In genomic region chr2:21042958-21043743, GRCh38 we compare ENCODE assay signal across 8 cellular contexts. TPM values are rescaled to one million over a fixed set of nuclear protein-coding genes. Genes with fewer than 3 reads are reported as not detected.
DNase-seq lines count a peak whose midpoint lies in the region; ATAC-seq, FAIRE-seq and TF ChIP-seq lines count a peak whose summit lies in the region.

No MANE protein-coding gene starts in this region.

- H3F3A ChIP-seq in smooth muscle cell (ENCODE audit: low read depth): no peaks in the 10 kb centered on the region

- peak; percentile 87 for FAIRE-seq in K562 (lab: Jason Lieb, UNC)

- intact Hi-C loops in K562 (cut with micrococcal nuclease): loop anchor here (1.0 to 2.0 kb wide), 3 partner anchors 75 to 274 kb away; no protein-coding TSS in a partner anchor

- TF ChIP-seq CTCF in K562 (IDR thresholded peaks at IDR 0.05 in 2 of 3, conservative IDR thresholded peaks at IDR 0.05 in 1 of 3; ENCODE audit: insufficient read depth in 2 of 3, low read depth in 1 of 3, low read length in 3 of 3) (peak; percentile 84 to 96 (median 94)), smooth muscle cell (IDR thresholded peaks at IDR 0.05; ENCODE audit: borderline replicate concordance, insufficient read depth, poor library complexity, severe bottlenecking) (peak; percentile 99)

- in situ Hi-C loops in K562 (cut with MboI): no loop called here

- H3K4me1 ChIP-seq in K562 (replicated peaks in 1 of 2; ENCODE audit: control insufficient read depth in 2 of 2, insufficient read depth in 2 of 2, low read length in 2 of 2): peaks cover 0 to 8% of the 10 kb centered on the region in 2 experiments; a peak in 1 of 5 replicates
- no peaks in the 10 kb centered on the region for H3K4me1 ChIP-seq in iPS-18a (ENCODE audit: control insufficient read depth, low read depth, low read length)
- peaks cover 6% of the 10 kb centered on the region for H3K4me1 ChIP-seq in smooth muscle cell (ENCODE audit: low read depth)

- H3K27me3 Mint-ChIP-seq in T-helper 2 cell treated with Interferon-gamma antibody and Interleukin-4, amounts not matched to agents 5 μg/mL and 100 μg/mL, for 36 hours (ENCODE audit: low read depth): peaks cover 14% of the 10 kb centered on the region

- H4K20me1 ChIP-seq in K562 (replicated peaks; ENCODE audit: control insufficient read depth, insufficient read depth, low read length) (no peaks in the 10 kb centered on the region; the same call in 1 of the 2 replicates), smooth muscle cell (ENCODE audit: low read depth) (no peaks in the 10 kb centered on the region)

- H3K9me1 ChIP-seq in K562 (ENCODE audit: control insufficient read depth, insufficient read depth, low read length): no peaks in the 10 kb centered on the region

- H3K27ac ChIP-seq in K562 (ENCODE audit: extremely low read depth, low read depth, low read length) (no peak overlapping the region), iPS-18a (ENCODE audit: low read length) (no peak overlapping the region), smooth muscle cell (ENCODE audit: low read depth) (no peak overlapping the region)

- H3K27me3 ChIP-seq in K562 (ENCODE audit: control insufficient read depth in 2 of 2, insufficient read depth in 2 of 2, low read length in 2 of 2): peaks cover 2 to 26% of the 10 kb centered on the region in 2 experiments; a peak in 4 of 5 replicates
- peaks cover 18% of the 10 kb centered on the region for H3K27me3 ChIP-seq in iPS-18a (ENCODE audit: control insufficient read depth, insufficient read depth, low read length)
- peaks cover 50% of the 10 kb centered on the region for H3K27me3 ChIP-seq in smooth muscle cell (ENCODE audit: low read depth)

- POLR2A ChIA-PET in K562 (lab: Yijun Ruan, JAX): interaction anchor here (0.5 to 0.6 kb wide), 2 partner anchors 397 to 1765 kb away, joined by 3 read pairs; no protein-coding TSS in a partner anchor

- no peaks in the 10 kb centered on the region for H3K9me3 Mint-ChIP-seq in T-helper 2 cell treated with Interferon-gamma antibody and Interleukin-4, amounts not matched to agents 5 μg/mL and 100 μg/mL, for 36 hours

- no peaks in the 10 kb centered on the region for H3K36me3 ChIP-seq in K562 (ENCODE audit: control insufficient read depth, insufficient read depth, low read length)
- no peaks in the 10 kb centered on the region for H3K36me3 ChIP-seq in iPS-18a (ENCODE audit: control insufficient read depth, low read depth, low read length)
- no peaks in the 10 kb centered on the region for H3K36me3 ChIP-seq in smooth muscle cell (ENCODE audit: low read depth)

- DNase-seq in ELR (ENCODE audit: low read depth) (peak; percentile 47), K562 (ENCODE audit: extremely low read depth in 1 of 4, low spot score in 3 of 4) (peak; percentile 66 to 77 (median 70)), smooth muscle cell (lab: John Stamatoyannopoulos, UW; ENCODE audit: unreplicated experiment) (peak; percentile 31), NCI-H446 treated with DMSO at 0.1 percent for 48 hours (lab: John Stamatoyannopoulos, UW) (no peak)
- peak; percentile 20 for DNase-seq in Jurkat, Clone E6-1 (ENCODE audit: low read depth, low spot score)
- DNase-seq in T-helper 2 cell treated with Interferon-gamma antibody and Interleukin-4, amounts not matched to agents 5 μg/mL and 100 μg/mL, for 36 hours (ENCODE audit: low spot score): peak; percentile 23

- H3K79me2 ChIP-seq in K562 (ENCODE audit: control insufficient read depth, insufficient read depth, low read length): no peaks in the 10 kb centered on the region
- no peaks in the 10 kb centered on the region for H3K79me2 ChIP-seq in smooth muscle cell (ENCODE audit: low read depth)

- no peak overlapping the region for H3K27ac Mint-ChIP-seq in T-helper 2 cell treated with Interferon-gamma antibody and Interleukin-4, amounts not matched to agents 5 μg/mL and 100 μg/mL, for 36 hours

- 2% methylated on average over 24 of the region's 25 CpGs for WGBS in K562 (ENCODE audit: insufficient coverage, low coverage, missing lambda C conversion rate)
- 4% methylated on average over 21 of the region's 25 CpGs for WGBS in smooth muscle cell (ENCODE audit: low lambda C conversion rate)

- no TSS peak for BruUV-seq in K562 (replicated peaks; lab: Mats Ljungman, UMichigan)

- no peaks in the 10 kb centered on the region for H3K36me3 Mint-ChIP-seq in T-helper 2 cell treated with Interferon-gamma antibody and Interleukin-4, amounts not matched to agents 5 μg/mL and 100 μg/mL, for 36 hours (ENCODE audit: low read depth)

- TF ChIP-seq RAD21 in K562 (CRISPR knock-in tag; conservative IDR thresholded peaks at IDR 0.05 in 1 of 2, IDR thresholded peaks at IDR 0.05 in 1 of 2): peak; percentile 94 to 97

- H3K4me2 ChIP-seq in K562 (ENCODE audit: insufficient read depth, low read length) (no peak overlapping the region), smooth muscle cell (peak overlapping the region; percentile 82)

- H3K4me3 Mint-ChIP-seq in T-helper 2 cell treated with Interferon-gamma antibody and Interleukin-4, amounts not matched to agents 5 μg/mL and 100 μg/mL, for 36 hours: no peak overlapping the region

- peaks cover 3% of the 10 kb centered on the region for H3K4me1 Mint-ChIP-seq in T-helper 2 cell treated with Interferon-gamma antibody and Interleukin-4, amounts not matched to agents 5 μg/mL and 100 μg/mL, for 36 hours (ENCODE audit: low read depth)

- ATAC-seq in GM21526 (IDR thresholded peaks at IDR 0.05; ENCODE audit: low FRiP score, unreplicated experiment): peak; percentile 86
- ATAC-seq in K562: peak; percentile 91

- TF ChIP-seq POLR2A in K562 (conservative IDR thresholded peaks at IDR 0.05): no peak

- no peak for TF ChIP-seq EP300 in K562 (IDR thresholded peaks at IDR 0.05; ENCODE audit: low read length)

- H2AFZ ChIP-seq in K562 (ENCODE audit: low read depth, low read length): no peak overlapping the region
- no peak overlapping the region for H2AFZ ChIP-seq in smooth muscle cell (ENCODE audit: low read depth)

- no peak overlapping the region for H3K4me3 ChIP-seq in Jurkat, Clone E6-1 (ENCODE audit: low read length)
- H3K4me3 ChIP-seq in K562 (no peak overlapping the region), iPS-18a (ENCODE audit: low read length) (peak overlapping the region; percentile 70), smooth muscle cell (peak overlapping the region; percentile 44)

- no peaks in the 10 kb centered on the region for H3K9me3 ChIP-seq in K562 (replicated peaks; ENCODE audit: control insufficient read depth, insufficient read depth, low read depth, low read length)
- H3K9me3 ChIP-seq in iPS-18a (ENCODE audit: control insufficient read depth, low read depth, low read length): no peaks in the 10 kb centered on the region
- no peaks in the 10 kb centered on the region for H3K9me3 ChIP-seq in smooth muscle cell (replicated peaks; ENCODE audit: low read depth)

- no peak overlapping the region for H3K9ac ChIP-seq in K562 (ENCODE audit: insufficient read depth in 1 of 2, low read depth in 2 of 2, low read length in 2 of 2)
- no peak overlapping the region for H3K9ac ChIP-seq in iPS-18a (ENCODE audit: low read length)
- H3K9ac ChIP-seq in smooth muscle cell (ENCODE audit: low read depth): no peak overlapping the region

- CTCF ChIA-PET in K562 (lab: Yijun Ruan, JAX; ENCODE audit: low intra/inter-chr PET ratio): interaction anchor here (0.6 to 1.4 kb wide), 4 partner anchors 75 to 382 kb away, joined by 3 to 7 read pairs (median 3); no protein-coding TSS in a partner anchor

TF ChIP-seq in K562, 482 proteins besides CTCF, POLR2A, EP300 and RAD21 (continues in another document):
- TF ChIP-seq CREM (IDR thresholded peaks at IDR 0.05; ENCODE audit: low read depth) (peak; percentile 35; the same call in 1 of the 2 replicates), KLF10 (CRISPR knock-in tag; IDR thresholded peaks at IDR 0.05) (no peak), THAP7 (CRISPR knock-in tag; IDR thresholded peaks at IDR 0.05) (no peak), CC2D1A (IDR thresholded peaks at IDR 0.05) (0 out of 2 replicates have a peak, but pooled peaks have one; percentile 32), ZNF766 (CRISPR knock-in tag; conservative IDR thresholded peaks at IDR 0.05) (no peak), ELF1 (tag; IDR thresholded peaks at IDR 0.05) (no peak), C11orf30 (IDR thresholded peaks at IDR 0.05; ENCODE audit: low read depth) (no peak), RB1 (IDR thresholded peaks at IDR 0.05; ENCODE audit: low read depth) (peak; percentile 53; the same call in 1 of the 2 replicates)

RNA-seq across cellular contexts. Expression of gene APOB, which starts 0.7 kb away (rescaled TPM):
- not detected for polyA plus RNA-seq in Jurkat, Clone E6-1 (2012; ENCODE audit: insufficient read depth, insufficient read length)
- total RNA-seq in K562 (2011; cell fraction: chromatin; rRNA removed; ENCODE audit: low replicate concordance): not detected in 2 replicates
- total RNA-seq in K562 (2011; cell fraction: nucleolus; rRNA removed): not detected in 2 replicates
- not detected in 2 replicates for total RNA-seq in K562 (2011; cell fraction: nucleoplasm; rRNA removed)
- not detected in 2 replicates for total RNA-seq in K562 (2014; rRNA removed)
- not detected in 2 replicates for total RNA-seq in K562 (2014; rRNA removed; fragmentation: Illumina TruSeq; extraction: Trizol)
- total RNA-seq in K562 (2015; rRNA removed; fragmentation: Illumina TruSeq; extraction: Trizol): not detected in 2 replicates
- total RNA-seq in K562 (2021): 0.73 and 1.4 TPM in 2 replicates
- polyA plus RNA-seq in K562 (2011; rRNA removed): 0.01 TPM in 1 of 2 replicates, not detected in the other
- polyA plus RNA-seq in K562 (2011; cell fraction: cytosol; rRNA removed): not detected in 2 replicates
- polyA plus RNA-seq in K562 (2011; cell fraction: nucleus; rRNA removed): 0.01 TPM in 1 of 2 replicates, not detected in the other
- polyA plus RNA-seq in K562 (2012): not detected in 2 replicates
- not detected in 2 replicates for polyA plus RNA-seq in K562 (2014; fragmentation: Illumina TruSeq; extraction: Trizol)
- not detected for polyA plus RNA-seq in K562 (2014; fragmentation: Nextera tagmentation; extraction: Ambion mirVana)
- polyA plus RNA-seq in K562 (2014; rRNA removed): not detected in 2 replicates
- polyA minus RNA-seq in K562 (2011; rRNA and poly(A)+ RNA removed): under 0.01 and 0.06 TPM in 2 replicates
- polyA minus RNA-seq in K562 (2011; cell fraction: cytosol; rRNA and poly(A)+ RNA removed): 0.10 and 18.8 TPM in 2 replicates
- polyA minus RNA-seq in K562 (2011; cell fraction: nucleus; rRNA and poly(A)+ RNA removed): not detected in 2 replicates
- total RNA-seq in smooth muscle cell: under 0.01 and 0.09 TPM in 2 replicates
- 0.06 and 0.09 TPM in 2 replicates for polyA plus RNA-seq in smooth muscle cell

Comparison
In these comparisons a context has a peak if more than half of its experiments do, and no peak if none do; other contexts are left out.
1. H3K4me3 ChIP-seq: peak in iPS-18a (single experiment) and smooth muscle cell (single experiment); none in Jurkat, Clone E6-1 (single experiment) and K562 (single experiment).